In genomic region chr3:142150271-142150670, GRCh38 we compare ENCODE assay signal across 11 cellular contexts. TPM values are rescaled to one million over a fixed set of nuclear protein-coding genes. Genes with fewer than 3 reads are reported as not detected.
DNase-seq lines count a peak whose midpoint lies in the region; ATAC-seq and TF ChIP-seq lines count a peak whose summit lies in the region.
"Had no signal": no experiment of that assay in that cellular context is flagged by ENCODE, and none has a peak within 500 bp of the region (broad histone marks: within the 10 kb centered on the region; RNA-seq: fewer than 3 reads in every experiment).

No MANE protein-coding gene starts in this region.

- peaks cover 23% of the 10 kb centered on the region for H3K4me1 Mint-ChIP-seq in activated T-cell treated with anti-CD3 and anti-CD28 coated beads, Interleukin-2, amount 50 U/mL, for 72 hours (ENCODE audit: low read depth)
- H3K4me1 Mint-ChIP-seq in WTC11 (peaks cover 10% of the 10 kb centered on the region), mesothelial cell of epicardium (peaks cover 17% of the 10 kb centered on the region)
- H3K4me1 Mint-ChIP-seq in stimulated activated naive CD8-positive, alpha-beta T cell treated with anti-CD3 and anti-CD28 coated beads, Interleukin-15, amount 100 ng/mL, for 72 hours = peaks cover 18% of the 10 kb centered on the region

- ATAC-seq in activated T-cell treated with anti-CD3 and anti-CD28 coated beads, Interleukin-2, amount 50 U/mL, for 72 hours (replicated peaks in 1 of 2) = no peak
- ATAC-seq in WTC11 (no peak), GM21619 (IDR thresholded peaks at IDR 0.05; ENCODE audit: unreplicated experiment) (no peak)
- ATAC-seq in stimulated activated naive CD8-positive, alpha-beta T cell treated with anti-CD3 and anti-CD28 coated beads, Interleukin-15, amount 100 ng/mL, for 72 hours = no peak

- H3K9me3 Mint-ChIP-seq in activated T-cell treated with anti-CD3 and anti-CD28 coated beads, Interleukin-2, amount 50 U/mL, for 72 hours = no peaks in the 10 kb centered on the region
- H3K9me3 Mint-ChIP-seq in WTC11 (no peaks in the 10 kb centered on the region), mesothelial cell of epicardium (no peaks in the 10 kb centered on the region)
- no peaks in the 10 kb centered on the region for H3K9me3 Mint-ChIP-seq in stimulated activated naive CD8-positive, alpha-beta T cell treated with anti-CD3 and anti-CD28 coated beads, Interleukin-15, amount 100 ng/mL, for 72 hours
- H3K9me3 Mint-ChIP-seq: activated T-cell treated with anti-CD3 and anti-CD28 coated beads, Interleukin-2, amount 50 U/mL, for 24 hours had no signal

- H3K27ac Mint-ChIP-seq in activated T-cell treated with anti-CD3 and anti-CD28 coated beads, Interleukin-2, amount 50 U/mL, for 72 hours = no peak overlapping the region
- H3K27ac Mint-ChIP-seq in WTC11 (no peak overlapping the region; the same call in 1 of the 2 replicates), mesothelial cell of epicardium (no peak overlapping the region)
- H3K27ac Mint-ChIP-seq in stimulated activated naive CD8-positive, alpha-beta T cell treated with anti-CD3 and anti-CD28 coated beads, Interleukin-15, amount 100 ng/mL, for 72 hours = peak overlapping the region in 1 of 2 donors; percentile 9
- H3K27ac Mint-ChIP-seq: activated T-cell treated with anti-CD3 and anti-CD28 coated beads, Interleukin-2, amount 50 U/mL, for 24 hours had no signal

- CTCF ChIA-PET in WTC11 (lab: Charles Lee) = interaction anchor here (1.5 to 1.7 kb wide), 2 partner anchors 10 to 30 kb away, joined by 7 to 8 read pairs; no protein-coding TSS in a partner anchor

- no peak for TF ChIP-seq CTCF in WTC11 (IDR thresholded peaks at IDR 0.05)
- TF ChIP-seq CTCF in mesothelial cell of epicardium (IDR thresholded peaks at IDR 0.05; ENCODE audit: unreplicated experiment) = no peak

- H3K4me3 Mint-ChIP-seq in activated T-cell treated with anti-CD3 and anti-CD28 coated beads, Interleukin-2, amount 50 U/mL, for 72 hours = peak overlapping the region; percentile 79 to 93
- H3K4me3 Mint-ChIP-seq in WTC11 = peak overlapping the region; percentile 81
- H3K4me3 Mint-ChIP-seq in mesothelial cell of epicardium = peak overlapping the region; percentile 86
- H3K4me3 Mint-ChIP-seq in stimulated activated naive CD8-positive, alpha-beta T cell treated with anti-CD3 and anti-CD28 coated beads, Interleukin-15, amount 100 ng/mL, for 72 hours = peak overlapping the region; percentile 9 to 25

- H3K27me3 Mint-ChIP-seq in activated T-cell treated with anti-CD3 and anti-CD28 coated beads, Interleukin-2, amount 50 U/mL, for 72 hours (ENCODE audit: low read depth) = no peaks in the 10 kb centered on the region
- peaks cover 29% of the 10 kb centered on the region for H3K27me3 Mint-ChIP-seq in WTC11 (ENCODE audit: low read depth)
- peaks cover 15% of the 10 kb centered on the region for H3K27me3 Mint-ChIP-seq in mesothelial cell of epicardium (ENCODE audit: low read depth)
- no peaks in the 10 kb centered on the region for H3K27me3 Mint-ChIP-seq in stimulated activated naive CD8-positive, alpha-beta T cell treated with anti-CD3 and anti-CD28 coated beads, Interleukin-15, amount 100 ng/mL, for 72 hours
- H3K27me3 Mint-ChIP-seq: activated T-cell treated with anti-CD3 and anti-CD28 coated beads, Interleukin-2, amount 50 U/mL, for 24 hours had no signal

- POLR2A ChIA-PET in WTC11 (lab: Charles Lee) = no interaction called here

- no peaks in the 10 kb centered on the region for H3K36me3 Mint-ChIP-seq in activated T-cell treated with anti-CD3 and anti-CD28 coated beads, Interleukin-2, amount 50 U/mL, for 72 hours (ENCODE audit: insufficient read depth in 2 of 2)
- H3K36me3 Mint-ChIP-seq in WTC11 = no peaks in the 10 kb centered on the region
- H3K36me3 Mint-ChIP-seq in mesothelial cell of epicardium = no peaks in the 10 kb centered on the region

- DNase-seq in activated T-cell treated with anti-CD3 and anti-CD28 coated beads, Interleukin-2, amount 50 U/mL, for 72 hours = no peak
- DNase-seq in activated T-cell treated with anti-CD3 and anti-CD28 coated beads for 4 hours (no peak), WTC11 (ENCODE audit: low spot score) (no peak), mesothelial cell of epicardium (ENCODE audit: low spot score in 2 of 2, unreplicated experiment in 2 of 2) (no peak), superior temporal gyrus (ENCODE audit: extremely low spot score) (no peak), NOMO-1 treated with DMSO at 0.1 percent for 48 hours (lab: John Stamatoyannopoulos, UW; ENCODE audit: unreplicated experiment) (no peak)
- DNase-seq in stimulated activated naive CD8-positive, alpha-beta T cell treated with anti-CD3 and anti-CD28 coated beads, Interleukin-15, amount 100 ng/mL, for 72 hours = no peak
- DNase-seq: activated T-cell treated with anti-CD3 and anti-CD28 coated beads, Interleukin-2, amount 50 U/mL, for 24 hours; left cardiac atrium; stimulated activated CD4-positive, alpha-beta T cell treated with anti-CD3 and anti-CD28 coated beads, Interleukin-4, amount 100 ng/mL, for 4 hours had no signal

TF ChIP-seq in WTC11, 78 proteins besides CTCF, POLR2A, EP300 and RAD21:
- TF ChIP-seq ATF1 (CRISPR knock-in tag; IDR thresholded peaks at IDR 0.05) = no peak
- TF ChIP-seq ZBTB21 (CRISPR knock-in tag; IDR thresholded peaks at IDR 0.05; ENCODE audit: borderline replicate concordance) = no peak
- no peak for TF ChIP-seq ZNF317 (CRISPR knock-in tag; IDR thresholded peaks at IDR 0.05; ENCODE audit: borderline replicate concordance, low read depth)
- no peak for TF ChIP-seq TCF7 (CRISPR knock-in tag; IDR thresholded peaks at IDR 0.05; ENCODE audit: low read depth)
- no peak for TF ChIP-seq ZNF219 (CRISPR knock-in tag; IDR thresholded peaks at IDR 0.05; ENCODE audit: borderline replicate concordance)
- TF ChIP-seq, protein P1, sequence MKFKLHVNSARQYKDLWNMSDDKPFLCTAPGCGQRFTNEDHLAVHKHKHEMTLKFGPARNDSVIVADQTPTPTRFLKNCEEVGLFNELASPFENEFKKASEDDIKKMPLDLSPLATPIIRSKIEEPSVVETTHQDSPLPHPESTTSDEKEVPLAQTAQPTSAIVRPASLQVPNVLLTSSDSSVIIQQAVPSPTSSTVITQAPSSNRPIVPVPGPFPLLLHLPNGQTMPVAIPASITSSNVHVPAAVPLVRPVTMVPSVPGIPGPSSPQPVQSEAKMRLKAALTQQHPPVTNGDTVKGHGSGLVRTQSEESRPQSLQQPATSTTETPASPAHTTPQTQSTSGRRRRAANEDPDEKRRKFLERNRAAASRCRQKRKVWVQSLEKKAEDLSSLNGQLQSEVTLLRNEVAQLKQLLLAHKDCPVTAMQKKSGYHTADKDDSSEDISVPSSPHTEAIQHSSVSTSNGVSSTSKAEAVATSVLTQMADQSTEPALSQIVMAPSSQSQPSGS (CRISPR knock-in tag; IDR thresholded peaks at IDR 0.05; ENCODE audit: borderline replicate concordance, low read depth) = no peak
- TF ChIP-seq, protein P2, sequence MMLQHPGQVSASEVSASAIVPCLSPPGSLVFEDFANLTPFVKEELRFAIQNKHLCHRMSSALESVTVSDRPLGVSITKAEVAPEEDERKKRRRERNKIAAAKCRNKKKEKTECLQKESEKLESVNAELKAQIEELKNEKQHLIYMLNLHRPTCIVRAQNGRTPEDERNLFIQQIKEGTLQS (CRISPR knock-in tag; conservative IDR thresholded peaks at IDR 0.05) = no peak
- no peak for TF ChIP-seq ARID4B (CRISPR knock-in tag; IDR thresholded peaks at IDR 0.05; ENCODE audit: borderline replicate concordance)
- TF ChIP-seq EMX1 (CRISPR knock-in tag; IDR thresholded peaks at IDR 0.05) = no peak
- TF ChIP-seq IRF1 (CRISPR knock-in tag; IDR thresholded peaks at IDR 0.05) = no peak
- TF ChIP-seq ESRRA (CRISPR knock-in tag; IDR thresholded peaks at IDR 0.05; ENCODE audit: borderline replicate concordance) = no peak
- no peak for TF ChIP-seq NR1H2 (CRISPR knock-in tag; IDR thresholded peaks at IDR 0.05)
- TF ChIP-seq NR2C2 (CRISPR knock-in tag; IDR thresholded peaks at IDR 0.05) = no peak

RNA-seq across cellular contexts. Expression of gene TFDP2, which starts 0.9 kb away (rescaled TPM):
- 10 to 100 TPM; 52.6 to 55.8 TPM for total RNA-seq in activated T-cell treated with anti-CD3 and anti-CD28 coated beads, Interleukin-2, amount 50 U/mL, for 72 hours
- total RNA-seq in WTC11 (2021) (48.2 to 66.8 TPM (median 59.3 TPM) in 3 replicates), mesothelial cell of epicardium (106 to 113 TPM (median 109 TPM) in 3 replicates)

Comparison
In these comparisons a context has a peak if more than half of its experiments do, and no peak if none do; other contexts are left out.
1. H3K4me3 Mint-ChIP-seq: peak in every context shown above with its lines; median percentile 86 in activated T-cell treated with anti-CD3 and anti-CD28 coated beads, Interleukin-2, amount 50 U/mL, for 72 hours; 86 in mesothelial cell of epicardium; 81 in WTC11; 17 in stimulated activated naive CD8-positive, alpha-beta T cell treated with anti-CD3 and anti-CD28 coated beads, Interleukin-15, amount 100 ng/mL, for 72 hours.